Comparison of ENCODE assay signal across 1 cellular context in genomic region chr19:41563847-41564514, GRCh38.
TF ChIP-seq lines count a peak whose summit lies in the region.

No MANE protein-coding gene starts in this region.

TF ChIP-seq in HepG2, 621 proteins besides CTCF, POLR2A, EP300 and RAD21:
- TF ChIP-seq ZFP91 (CRISPR knock-in tag; IDR thresholded peaks at IDR 0.05; ENCODE audit: borderline replicate concordance), result peak; percentile 27; the same call in 1 of the 2 replicates
- 0 out of 2 replicates have a peak, but pooled peaks have one; percentile 0 for TF ChIP-seq ARID4A (CRISPR knock-in tag; IDR thresholded peaks at IDR 0.05; ENCODE audit: borderline replicate concordance)
- no peak for TF ChIP-seq ZSCAN20 (CRISPR knock-in tag; IDR thresholded peaks at IDR 0.05; ENCODE audit: borderline replicate concordance)
- no peak for TF ChIP-seq ZBTB38 (CRISPR knock-in tag; IDR thresholded peaks at IDR 0.05)
- TF ChIP-seq GABPB1 (CRISPR knock-in tag; IDR thresholded peaks at IDR 0.05), result no peak
- TF ChIP-seq RARG (CRISPR knock-in tag; IDR thresholded peaks at IDR 0.05; ENCODE audit: low read depth), result no peak
- no peak for TF ChIP-seq SIX4 (CRISPR knock-in tag; IDR thresholded peaks at IDR 0.05)
- no peak for TF ChIP-seq ZNF207 (IDR thresholded peaks at IDR 0.05; ENCODE audit: borderline replicate concordance)
- TF ChIP-seq ZNF343 (CRISPR knock-in tag; IDR thresholded peaks at IDR 0.05), result no peak
- no peak for TF ChIP-seq XRCC5 (optimal IDR thresholded peaks at IDR 0.05; ENCODE audit: low read length)
- 0 out of 2 replicates have a peak, but pooled peaks have one; percentile 1 for TF ChIP-seq ZNF414 (CRISPR knock-in tag; IDR thresholded peaks at IDR 0.05)
- no peak for TF ChIP-seq ETV5 (CRISPR knock-in tag; IDR thresholded peaks at IDR 0.05; ENCODE audit: borderline replicate concordance)
- TF ChIP-seq GZF1 (CRISPR knock-in tag; IDR thresholded peaks at IDR 0.05), result no peak
- no peak for TF ChIP-seq CSRNP2 (CRISPR knock-in tag; conservative IDR thresholded peaks at IDR 0.05; ENCODE audit: low read depth)
- 0 out of 2 replicates have a peak, but pooled peaks have one; percentile 5 for TF ChIP-seq GTF2F1 (IDR thresholded peaks at IDR 0.05; ENCODE audit: low read length)
- TF ChIP-seq SALL1 (CRISPR knock-in tag; IDR thresholded peaks at IDR 0.05), result no peak
- no peak for TF ChIP-seq ZNF232 (CRISPR knock-in tag; IDR thresholded peaks at IDR 0.05; ENCODE audit: borderline replicate concordance)
- no peak for TF ChIP-seq TRIM24 (CRISPR knock-in tag; IDR thresholded peaks at IDR 0.05)
- no peak for TF ChIP-seq SUZ12 (IDR thresholded peaks at IDR 0.05; ENCODE audit: low read depth, low read length)
- TF ChIP-seq ZBTB49 (CRISPR knock-in tag; IDR thresholded peaks at IDR 0.05; ENCODE audit: borderline replicate concordance), result no peak
- TF ChIP-seq HBP1 (CRISPR knock-in tag; IDR thresholded peaks at IDR 0.05; ENCODE audit: low read depth), result no peak
- 0 out of 2 replicates have a peak, but pooled peaks have one; percentile 20 for TF ChIP-seq NRL (CRISPR knock-in tag; IDR thresholded peaks at IDR 0.05; ENCODE audit: borderline replicate concordance)
- no peak for TF ChIP-seq ZC3H4 (CRISPR knock-in tag; IDR thresholded peaks at IDR 0.05; ENCODE audit: borderline replicate concordance)
- no peak for TF ChIP-seq SP140L (CRISPR knock-in tag; IDR thresholded peaks at IDR 0.05; ENCODE audit: borderline replicate concordance)
- no peak for TF ChIP-seq HDAC6 (IDR thresholded peaks at IDR 0.05; ENCODE audit: low read depth, low read length)
- no peak for TF ChIP-seq CREB1 (IDR thresholded peaks at IDR 0.05)
- TF ChIP-seq CREB1 (CRISPR knock-in tag; IDR thresholded peaks at IDR 0.05), result no peak
- TF ChIP-seq STAG1 (CRISPR knock-in tag; IDR thresholded peaks at IDR 0.05), result no peak
- peak; percentile 59 for TF ChIP-seq RFX3 (CRISPR knock-in tag; IDR thresholded peaks at IDR 0.05)
- no peak for TF ChIP-seq MIXL1 (CRISPR knock-in tag; IDR thresholded peaks at IDR 0.05)
- peak; percentile 49; the same call in 1 of the 2 replicates for TF ChIP-seq RFX1 (IDR thresholded peaks at IDR 0.05)
- no peak for TF ChIP-seq SPEN (CRISPR knock-in tag; IDR thresholded peaks at IDR 0.05; ENCODE audit: low read depth)
- TF ChIP-seq ZNF552 (CRISPR knock-in tag; IDR thresholded peaks at IDR 0.05; ENCODE audit: borderline replicate concordance), result no peak
- TF ChIP-seq THAP7 (CRISPR knock-in tag; IDR thresholded peaks at IDR 0.05), result no peak
- TF ChIP-seq AHDC1 (CRISPR knock-in tag; IDR thresholded peaks at IDR 0.05; ENCODE audit: borderline replicate concordance), result no peak
- no peak for TF ChIP-seq HNF1A (IDR thresholded peaks at IDR 0.05; ENCODE audit: low read depth)
- no peak for TF ChIP-seq HNF1A (CRISPR knock-in tag; IDR thresholded peaks at IDR 0.05; ENCODE audit: borderline replicate concordance)
